Comparison of ENCODE assay signal across 9 cellular contexts in genomic region chr17:69246726-69247375, GRCh38. TPM values are rescaled to one million over a fixed set of nuclear protein-coding genes. Genes with fewer than 3 reads are reported as not detected.
DNase-seq lines count a peak whose midpoint lies in the region; ATAC-seq and TF ChIP-seq lines count a peak whose summit lies in the region.
"Had no signal": no experiment of that assay in that cellular context is flagged by ENCODE, and none has a peak within 500 bp of the region (broad histone marks: within the 10 kb centered on the region; RNA-seq: fewer than 3 reads in every experiment).

No MANE protein-coding gene starts in this region.

- H3K27me3 Mint-ChIP-seq in HFFc6 (ENCODE audit: insufficient read depth), result no peaks in the 10 kb centered on the region
- no peaks in the 10 kb centered on the region for H3K27me3 Mint-ChIP-seq in activated T-helper 17 cell treated with anti-CD3 and anti-CD28 coated beads, Interleukin-2, amount 50 U/mL, for 72 hours
- H3K27me3 Mint-ChIP-seq: naive thymus-derived CD8-positive, alpha-beta T cell had no signal

- 92% methylated on average over 4 of the region's 4 CpGs for WGBS in mammary epithelial cell (ENCODE audit: low coverage, missing lambda C conversion rate)
- 63 to 65% methylated on average over 4 of the region's 4 CpGs for WGBS in lower leg skin, 2 donors

- H3K9ac ChIP-seq in mammary epithelial cell (ENCODE audit: insufficient read depth, low read length), result no peak overlapping the region

- no peak for TF ChIP-seq POLR2A in lower leg skin (IDR thresholded peaks at IDR 0.05)

- CTCF ChIA-PET in mammary epithelial cell (lab: Charles Lee; ENCODE audit: low non-redundant PET), result interaction anchor here (0.7 kb wide), 1 partner anchor 473 kb away, joined by 3 read pairs; no protein-coding TSS in a partner anchor

- no peaks in the 10 kb centered on the region for H3K36me3 Mint-ChIP-seq in HFFc6 (ENCODE audit: low read depth)
- peaks cover 60% of the 10 kb centered on the region for H3K36me3 Mint-ChIP-seq in activated T-helper 17 cell treated with anti-CD3 and anti-CD28 coated beads, Interleukin-2, amount 50 U/mL, for 72 hours (ENCODE audit: low read depth)

- no TSS peak for BruUV-seq in mammary epithelial cell (replicated peaks; lab: Mats Ljungman, UMichigan)

- H3K36me3 ChIP-seq in DOHH2 (ENCODE audit: control insufficient read depth, low read length), result no peaks in the 10 kb centered on the region
- H3K36me3 ChIP-seq in mammary epithelial cell (ENCODE audit: insufficient read depth, low read length), result no peaks in the 10 kb centered on the region

- H3K27ac ChIP-seq in DOHH2 (ENCODE audit: low read depth, low read length) (no peak overlapping the region), mammary epithelial cell (ENCODE audit: insufficient read depth, low read depth, low read length) (no peak overlapping the region)

- H3K4me2 ChIP-seq in DOHH2 (ENCODE audit: low read length) (no peak overlapping the region), mammary epithelial cell (ENCODE audit: insufficient read depth, low read depth, low read length) (no peak overlapping the region)

- H3F3A ChIP-seq in DOHH2 (ENCODE audit: control insufficient read depth, insufficient read depth), result no peaks in the 10 kb centered on the region

- intact Hi-C loops in mammary epithelial cell (cut with micrococcal nuclease) (loop anchor here (1.0 to 5.0 kb wide), 2 partner anchors 275 to 470 kb away; no protein-coding TSS in a partner anchor), lower leg skin (cut with DNase I; ENCODE audit: low total_unique reads) (no loop called here)

- H3K9me3 Mint-ChIP-seq in HFFc6, result no peaks in the 10 kb centered on the region
- H3K9me3 Mint-ChIP-seq in activated T-helper 17 cell treated with anti-CD3 and anti-CD28 coated beads, Interleukin-2, amount 50 U/mL, for 72 hours, result no peaks in the 10 kb centered on the region
- H3K9me3 Mint-ChIP-seq: naive thymus-derived CD8-positive, alpha-beta T cell had no signal

- H4K20me1 ChIP-seq in DOHH2 (ENCODE audit: control insufficient read depth, insufficient read depth, low read depth, low read length) (no peaks in the 10 kb centered on the region), mammary epithelial cell (ENCODE audit: insufficient read depth, low read length) (no peaks in the 10 kb centered on the region)

- no peak overlapping the region for H2AFZ ChIP-seq in mammary epithelial cell (ENCODE audit: low read depth, low read length)

- no peaks in the 10 kb centered on the region for H3K27me3 ChIP-seq in DOHH2 (ENCODE audit: control insufficient read depth, low read length)
- H3K27me3 ChIP-seq in mammary epithelial cell (ENCODE audit: insufficient read depth, low read length), result no peaks in the 10 kb centered on the region

- H3K9me3 ChIP-seq in DOHH2 (ENCODE audit: control insufficient read depth, insufficient read depth, low read length) (no peaks in the 10 kb centered on the region), mammary epithelial cell (replicated peaks; ENCODE audit: insufficient read depth, low read length) (no peaks in the 10 kb centered on the region)

- H3K4me3 ChIP-seq in DOHH2 (ENCODE audit: low read length) (no peak overlapping the region), mammary epithelial cell (replicated peaks in 1 of 3; ENCODE audit: insufficient read depth in 1 of 3, low read depth in 2 of 3, low read length in 3 of 3) (no peak overlapping the region), lower leg skin (ENCODE audit: low read depth, poor library complexity, severe bottlenecking) (no peak overlapping the region)

- no peak for ATAC-seq in activated T-helper 17 cell treated with anti-CD3 and anti-CD28 coated beads, Interleukin-2, amount 50 U/mL, for 72 hours (replicated peaks)
- ATAC-seq: naive thymus-derived CD8-positive, alpha-beta T cell had no signal

- dilution Hi-C loops in mammary epithelial cell (cut with HindIII; ENCODE audit: low sequenced_read_pairs), result no loop called here

- no peaks in the 10 kb centered on the region for H3K79me2 ChIP-seq in DOHH2 (ENCODE audit: control insufficient read depth, low read length)
- H3K79me2 ChIP-seq in mammary epithelial cell (ENCODE audit: insufficient read depth, low read length), result no peaks in the 10 kb centered on the region

- H3K4me1 ChIP-seq in DOHH2 (ENCODE audit: control insufficient read depth, low read length) (no peaks in the 10 kb centered on the region), mammary epithelial cell (ENCODE audit: insufficient read depth, low read length) (no peaks in the 10 kb centered on the region)

- in situ Hi-C loops in mammary epithelial cell (cut with MboI; ENCODE audit: low sequenced_read_pairs in 2 of 2), result loop anchor here in 1 of 2 donors (25.0 kb wide), 2 partner anchors 185 to 710 kb away; partner anchors contain the start of gene ABCA9

- H3K9me2 ChIP-seq in DOHH2 (replicated peaks; ENCODE audit: control insufficient read depth, low read length), result no peaks in the 10 kb centered on the region

- TF ChIP-seq CTCF in DOHH2 (IDR thresholded peaks at IDR 0.05; ENCODE audit: low read depth, low read length, poor library complexity, severe bottlenecking), result peak; percentile 55
- TF ChIP-seq CTCF in HFFc6 (IDR thresholded peaks at IDR 0.05), result peak; percentile 87
- peak; percentile 57 to 58 for TF ChIP-seq CTCF in mammary epithelial cell (conservative IDR thresholded peaks at IDR 0.05 in 1 of 2, IDR thresholded peaks at IDR 0.05 in 1 of 2; ENCODE audit: extremely low read depth in 1 of 2, insufficient read depth in 1 of 2, low read depth in 1 of 2, low read length in 2 of 2)
- TF ChIP-seq CTCF in lower leg skin (IDR thresholded peaks at IDR 0.05), result no peak

- H3K4me3 Mint-ChIP-seq in HFFc6, result no peak overlapping the region
- H3K4me3 Mint-ChIP-seq in activated T-helper 17 cell treated with anti-CD3 and anti-CD28 coated beads, Interleukin-2, amount 50 U/mL, for 72 hours, result no peak overlapping the region
- H3K4me3 Mint-ChIP-seq: naive thymus-derived CD8-positive, alpha-beta T cell had no signal

- no peak overlapping the region for H3K27ac Mint-ChIP-seq in HFFc6
- H3K27ac Mint-ChIP-seq in activated T-helper 17 cell treated with anti-CD3 and anti-CD28 coated beads, Interleukin-2, amount 50 U/mL, for 72 hours, result no peak overlapping the region
- H3K27ac Mint-ChIP-seq: naive thymus-derived CD8-positive, alpha-beta T cell had no signal

- peaks cover 17% of the 10 kb centered on the region for H3K4me1 Mint-ChIP-seq in HFFc6 (ENCODE audit: low read depth)
- H3K4me1 Mint-ChIP-seq in activated T-helper 17 cell treated with anti-CD3 and anti-CD28 coated beads, Interleukin-2, amount 50 U/mL, for 72 hours, result no peaks in the 10 kb centered on the region
- H3K4me1 Mint-ChIP-seq: naive thymus-derived CD8-positive, alpha-beta T cell had no signal

- DNase-seq in HFFc6 (peak; percentile 39), NCI-H510A (lab: John Stamatoyannopoulos, UW) (peak; percentile 14), mammary epithelial cell (peak; percentile 24), left kidney (ENCODE audit: low read depth, low spot score) (peak; percentile 62), HuH-7.5 (ENCODE audit: low spot score) (no peak), lower leg skin (ENCODE audit: low spot score in 2 of 2) (no peak)

RNA-seq across cellular contexts. Expression of gene ABCA10, which starts 18.2 kb away (rescaled TPM):
- total RNA-seq in HFFc6 (2021; fragmentation: NEBNext Ultra II Directional; extraction: Animal tissue kit (Norgen Biotek cat#: 25700)), result under 1 TPM in 3 of 6 experiments, not detected in 3; 0.03 to 0.17 (median 0.07) TPM
- total RNA-seq in mammary epithelial cell (1 to 10 TPM; 2.1 to 5.0 TPM), lower leg skin (1 to 10 TPM; 1.9 to 8.9 (median 3.6) TPM)
- 0.17 TPM for polyA plus RNA-seq in mammary epithelial cell
- not detected for polyA minus RNA-seq in mammary epithelial cell
- 1 to 10 TPM; 1.1 to 5.1 TPM for total RNA-seq in activated T-helper 17 cell treated with anti-CD3 and anti-CD28 coated beads, Interleukin-2, amount 50 U/mL, for 72 hours
- polyA plus RNA-seq: naive thymus-derived CD8-positive, alpha-beta T cell had no signal

Comparison
In these comparisons a context has a peak if more than half of its experiments do, and no peak if none do; other contexts are left out.
1. CTCF ChIP-seq: peak in DOHH2 (single experiment), HFFc6 (single experiment) and mammary epithelial cell (2 of 2); none in lower leg skin (0 of 3).
2. DNase-seq: peak in HFFc6 (single experiment), NCI-H510A (single experiment), mammary epithelial cell (single experiment) and left kidney (single experiment); none in HuH-7.5 (single experiment) and lower leg skin (0 of 2).